Comparison of ENCODE assay signal across 20 cellular contexts in genomic region chr19:54315956-54316355, GRCh38. TPM values are rescaled to one million over a fixed set of nuclear protein-coding genes. Genes with fewer than 3 reads are reported as not detected.
A peak's percentile ranks its signal among the peaks of the same experiment; 100 is the strongest.
DNase-seq lines count a peak whose midpoint lies in the region; ATAC-seq, FAIRE-seq and TF ChIP-seq lines count a peak whose summit lies in the region.
"Had no signal": no experiment of that assay in that cellular context is flagged by ENCODE, and none has a peak within 500 bp of the region (broad histone marks: within the 10 kb centered on the region; RNA-seq: fewer than 3 reads in every experiment).

No MANE protein-coding gene starts in this region.

- no peak overlapping the region for H2BK15ac ChIP-seq in H1 (ENCODE audit: low read length)

- H2BK20ac ChIP-seq in H1 (ENCODE audit: low read length), result no peak overlapping the region

- WGBS in H1 (ENCODE audit: extremely low coverage in 1 of 2, insufficient coverage in 1 of 2, insufficient read length in 1 of 2, insufficient replicate concordance in 2 of 2, low coverage in 1 of 2, low lambda C conversion rate in 2 of 2, missing lambda C conversion rate in 1 of 2), 2 experiments, result 88% methylated on average over 10 of the region's 10 CpGs; no CpG with 5 or more reads in 1 of the 2 experiments

- H3K79me1 ChIP-seq in H1 (ENCODE audit: low read depth, low read length), result no peaks in the 10 kb centered on the region

- H2BK12ac ChIP-seq in H1 (ENCODE audit: low read depth, low read length), result no peak overlapping the region

- no peak overlapping the region for H2AK5ac ChIP-seq in H1 (ENCODE audit: low read depth, low read length)

- no peak overlapping the region for H4K91ac ChIP-seq in H1 (replicated peaks; ENCODE audit: insufficient read length, low read length)

- H2AFZ ChIP-seq in H1 (ENCODE audit: low read length) (no peak overlapping the region), osteoblast (ENCODE audit: low read length) (no peak overlapping the region)

- no peaks in the 10 kb centered on the region for H3K27me3 ChIP-seq in H1 (replicated peaks in 1 of 4; ENCODE audit: control insufficient read depth in 3 of 4, extremely low read depth in 1 of 4, insufficient read depth in 3 of 4, low read length in 3 of 4)
- peaks cover 1% of the 10 kb centered on the region for H3K27me3 ChIP-seq in osteoblast (ENCODE audit: insufficient read depth, low read length)
- H3K27me3 ChIP-seq in CD8-positive, alpha-beta T cell (ENCODE audit: insufficient read depth, low read length), result no peaks in the 10 kb centered on the region
- no peaks in the 10 kb centered on the region for H3K27me3 ChIP-seq in Peyer's patch

- peak overlapping the region in 1 of 2 experiments; percentile 18; a peak in 1 of 4 replicates for H3K4me2 ChIP-seq in H1 (ENCODE audit: insufficient read depth in 1 of 2, low read depth in 2 of 2, low read length in 2 of 2)
- H3K4me2 ChIP-seq in osteoblast (ENCODE audit: insufficient read depth, low read length), result no peak overlapping the region
- H3K4me2 ChIP-seq: A549 had no signal

- no peaks in the 10 kb centered on the region for H3K4me1 Mint-ChIP-seq in CD8-positive, alpha-beta T cell (ENCODE audit: low read depth)
- H3K4me1 Mint-ChIP-seq: CD8-positive, alpha-beta memory T cell had no signal

- TF ChIP-seq EP300 in H1 (IDR thresholded peaks at IDR 0.05; ENCODE audit: borderline replicate concordance in 1 of 2, low read depth in 2 of 2, low read length in 2 of 2), result no peak

- no peaks in the 10 kb centered on the region for H3K9me3 Mint-ChIP-seq in CD8-positive, alpha-beta T cell
- H3K9me3 Mint-ChIP-seq: CD8-positive, alpha-beta memory T cell; IgD-negative memory B cell had no signal

- no peak for TF ChIP-seq RAD21 in H1 (IDR thresholded peaks at IDR 0.05 in 1 of 2, conservative IDR thresholded peaks at IDR 0.05 in 1 of 2; ENCODE audit: low read depth in 2 of 2, low read length in 2 of 2)

- 0 out of 7 replicates have a peak overlapping the region, but pooled peaks of 1 of the 4 experiments have one; percentile 48 for H3K9ac ChIP-seq in H1 (replicated peaks in 1 of 4; ENCODE audit: extremely low read depth in 1 of 4, low read depth in 3 of 4, low read length in 3 of 4)

- no peak overlapping the region for H3K4ac ChIP-seq in H1 (replicated peaks; ENCODE audit: insufficient read length, low read depth, low read length)

- no peak overlapping the region for H3K4me3 ChIP-seq in H1 (ENCODE audit: extremely low read depth in 1 of 4, insufficient read depth in 2 of 4, low read depth in 3 of 4, low read length in 4 of 4)
- H3K4me3 ChIP-seq in osteoblast (ENCODE audit: insufficient read depth, low read length), result no peak overlapping the region
- no peak overlapping the region for H3K4me3 ChIP-seq in CD8-positive, alpha-beta T cell (ENCODE audit: low read depth, low read length)
- no peak overlapping the region for H3K4me3 ChIP-seq in Peyer's patch
- H3K4me3 ChIP-seq: A549, HAP-1 had no signal

- H2BK5ac ChIP-seq in H1 (ENCODE audit: low read depth, low read length), result 0 out of 2 replicates have a peak overlapping the region, but pooled peaks have one; percentile 44

- no peak overlapping the region for H4K5ac ChIP-seq in H1 (ENCODE audit: insufficient read length, low read depth, low read length)

- H3K4me1 ChIP-seq in H1 (replicated peaks in 1 of 4; ENCODE audit: control insufficient read depth in 3 of 4, insufficient read depth in 4 of 4, low read length in 3 of 4) (no peaks in the 10 kb centered on the region; a peak in 1 of 7 replicates), osteoblast (ENCODE audit: insufficient read depth, low read length) (no peaks in the 10 kb centered on the region), Peyer's patch (no peaks in the 10 kb centered on the region)
- H3K4me1 ChIP-seq in CD8-positive, alpha-beta T cell (ENCODE audit: insufficient read depth, low read length), result no peaks in the 10 kb centered on the region
- H3K4me1 ChIP-seq: A549, HAP-1 had no signal

- no peak overlapping the region for H3K4me3 Mint-ChIP-seq in CD8-positive, alpha-beta T cell
- H3K4me3 Mint-ChIP-seq: CD8-positive, alpha-beta memory T cell; IgD-negative memory B cell had no signal

- no peaks in the 10 kb centered on the region for H3K36me3 Mint-ChIP-seq in CD8-positive, alpha-beta T cell
- H3K36me3 Mint-ChIP-seq: CD8-positive, alpha-beta memory T cell; IgD-negative memory B cell had no signal

- TF ChIP-seq POLR2A in H1 (IDR thresholded peaks at IDR 0.05; ENCODE audit: control extremely low read depth in 1 of 2, low read depth in 2 of 2, low read length in 2 of 2) (no peak), Peyer's patch (IDR thresholded peaks at IDR 0.05) (no peak)

- H3K36me3 ChIP-seq in H1 (ENCODE audit: control insufficient read depth in 2 of 4, insufficient read depth in 4 of 4, low read length in 3 of 4), result no peaks in the 10 kb centered on the region
- H3K36me3 ChIP-seq in osteoblast (ENCODE audit: insufficient read depth, low read length), result no peaks in the 10 kb centered on the region
- H3K36me3 ChIP-seq in CD8-positive, alpha-beta T cell (ENCODE audit: insufficient read depth, low read length), result no peaks in the 10 kb centered on the region
- no peaks in the 10 kb centered on the region for H3K36me3 ChIP-seq in Peyer's patch
- H3K36me3 ChIP-seq: HAP-1 had no signal

- CTCF ChIA-PET in H1 (lab: Charles Lee; ENCODE audit: partially characterized antibody), result interaction anchor here (0.8 to 1.9 kb wide), 6 partner anchors 8 to 76 kb away, joined by 3 to 9 read pairs (median 4); no protein-coding TSS in a partner anchor
- CTCF ChIA-PET in CD8-positive, alpha-beta T cell (lab: Charles Lee), result interaction anchor here (0.8 to 19.7 kb wide), 4 partner anchors 9 to 76 kb away, joined by 3 to 328 read pairs (median 5); no protein-coding TSS in a partner anchor

- no peak overlapping the region for H3K27ac ChIP-seq in H1 (ENCODE audit: low read depth, low read length)
- H3K27ac ChIP-seq in osteoblast (ENCODE audit: low read depth, low read length), result no peak overlapping the region
- H3K27ac ChIP-seq in CD8-positive, alpha-beta T cell (ENCODE audit: low read depth, low read length), result no peak overlapping the region
- H3K27ac ChIP-seq in Peyer's patch, result no peak overlapping the region
- H3K27ac ChIP-seq: 22Rv1, A549 had no signal

- POLR2A ChIA-PET in H1 (lab: Charles Lee; ENCODE audit: partially characterized antibody), result interaction anchor here (1.0 to 1.6 kb wide), 4 partner anchors 8 to 114 kb away, joined by 4 to 7 read pairs (median 5); partner anchors contain the start of genes LILRB5 and RPS9
- POLR2A ChIA-PET in CD8-positive, alpha-beta T cell (lab: Charles Lee), result no interaction called here

- peak overlapping the region; percentile 60; the same call in 1 of the 2 replicates for H3K18ac ChIP-seq in H1 (ENCODE audit: extremely low read depth, low read length)

- no peak for ATAC-seq in CD8-positive, alpha-beta T cell
- ATAC-seq: HepG2 had no signal

- H3K23ac ChIP-seq in H1 (ENCODE audit: insufficient read length), result no peak overlapping the region

- no peak overlapping the region for H3K56ac ChIP-seq in H1 (replicated peaks; ENCODE audit: insufficient read length, low read depth, low read length)

- no peaks in the 10 kb centered on the region for H3K23me2 ChIP-seq in H1 (ENCODE audit: low read depth, low read length)

- H3K79me2 ChIP-seq in H1 (ENCODE audit: control insufficient read depth in 1 of 2, insufficient read depth in 2 of 2, low read length in 2 of 2) (no peaks in the 10 kb centered on the region), osteoblast (ENCODE audit: insufficient read depth, low read length) (no peaks in the 10 kb centered on the region)

- no peak for FAIRE-seq in H1 (lab: Jason Lieb, UNC)
- FAIRE-seq: A549, HepG2 had no signal

- H4K8ac ChIP-seq in H1 (ENCODE audit: extremely low read depth, insufficient read depth, low read length), result no peak overlapping the region

- H3K27ac Mint-ChIP-seq in CD8-positive, alpha-beta T cell, result no peak overlapping the region
- H3K27ac Mint-ChIP-seq: IgD-negative memory B cell had no signal

- H3K27me3 Mint-ChIP-seq in CD8-positive, alpha-beta T cell (ENCODE audit: low read depth), result peaks cover 30% of the 10 kb centered on the region

- peak; percentile 21 for DNase-seq in activated CD8-positive, alpha-beta memory T cell treated with anti-CD3 and anti-CD28 coated beads for 24 hours
- no peak for DNase-seq in activated CD8-positive, alpha-beta memory T cell treated with anti-CD3 and anti-CD28 coated beads, Interleukin-2, amount 50 U/mL, for 48 hours
- DNase-seq in H1 (ENCODE audit: low read depth in 1 of 2, low spot score in 2 of 2) (no peak), osteoblast (ENCODE audit: insufficient read length, low spot score, missing footprints) (peak; percentile 15), NCI-H748 treated with DMSO at 0.1 percent for 48 hours (lab: John Stamatoyannopoulos, UW) (no peak), NCI-H526 (lab: John Stamatoyannopoulos, UW) (no peak), Peyer's patch (no peak)
- DNase-seq in CD8-positive, alpha-beta T cell, result no peak
- DNase-seq: AML-193; CD8-positive, alpha-beta memory T cell; COR-L47; GDM1 had no signal

- TF ChIP-seq CTCF in H1 (IDR thresholded peaks at IDR 0.05; ENCODE audit: control extremely low read depth in 1 of 3, insufficient read depth in 1 of 3, low read depth in 1 of 3, low read length in 3 of 3) (no peak), osteoblast (IDR thresholded peaks at IDR 0.05; ENCODE audit: extremely low read depth, low read depth, low read length) (no peak), Peyer's patch (IDR thresholded peaks at IDR 0.05) (no peak)
- TF ChIP-seq CTCF in CD8-positive, alpha-beta T cell (IDR thresholded peaks at IDR 0.05), result no peak

- H2BK120ac ChIP-seq in H1 (replicated peaks; ENCODE audit: low read depth, low read length), result no peak overlapping the region

- H3K14ac ChIP-seq in H1 (ENCODE audit: insufficient read length), result no peak overlapping the region

- H4K20me1 ChIP-seq in H1 (replicated peaks in 1 of 2; ENCODE audit: control insufficient read depth in 1 of 2, insufficient read depth in 2 of 2, low read length in 2 of 2) (peaks cover 0 to 1% of the 10 kb centered on the region in 2 experiments), osteoblast (ENCODE audit: insufficient read depth, low read length) (no peaks in the 10 kb centered on the region)

- intact Hi-C loops in CD8-positive, alpha-beta T cell (cut with DNase I, micrococcal nuclease), result no loop called here

- H3K9me3 ChIP-seq in H1 (ENCODE audit: insufficient read depth in 2 of 2, low read depth in 1 of 2, low read length in 1 of 2) (0 out of 4 replicates have a peak, but pooled peaks cover 0 to 6% of the 10 kb centered on the region in 2 experiments), osteoblast (ENCODE audit: low read depth, low read length) (no peaks in the 10 kb centered on the region), Peyer's patch (no peaks in the 10 kb centered on the region)
- no peaks in the 10 kb centered on the region for H3K9me3 ChIP-seq in CD8-positive, alpha-beta T cell (ENCODE audit: low read length)
- H3K9me3 ChIP-seq: HAP-1 had no signal

RNA-seq across cellular contexts. Expression of gene LILRA5, which starts 3.0 kb away (rescaled TPM):
- not detected in 2 replicates for total RNA-seq in H1 (2021; fragmentation: NEBNext Ultra II Directional; extraction: Animal tissue kit (Norgen Biotek cat#: 25700))
- polyA plus RNA-seq in H1 (2011; rRNA removed), result not detected in 2 replicates
- not detected for polyA plus RNA-seq in H1 (2011; cell fraction: cytosol; rRNA removed)
- polyA plus RNA-seq in H1 (2011; cell fraction: nucleus; rRNA removed), result not detected
- polyA plus RNA-seq in H1 (2012, experiment 1 of 2), result not detected in 4 replicates
- not detected for polyA plus RNA-seq in H1 (2012, experiment 2 of 2)
- not detected for polyA plus RNA-seq in H1 (2013, experiment 1 of 2)
- polyA plus RNA-seq in H1 (2013, experiment 2 of 2), result not detected
- polyA minus RNA-seq in H1 (2011; rRNA and poly(A)+ RNA removed), result not detected in 2 replicates
- polyA minus RNA-seq in H1 (2011; cell fraction: cytosol; rRNA and poly(A)+ RNA removed), result not detected
- not detected for polyA minus RNA-seq in H1 (2011; cell fraction: nucleus; rRNA and poly(A)+ RNA removed)
- total RNA-seq in osteoblast, result 0.36 TPM in 1 of 2 replicates, not detected in the other
- under 1 TPM in 1 of 2 experiments, not detected in 1; 0.44 TPM for total RNA-seq in CD8-positive, alpha-beta T cell
- 1 to 10 TPM in 2 of 4 donors, not detected in 2; 1.9 to 4.1 TPM for total RNA-seq in Peyer's patch
- total RNA-seq: CD8-positive, alpha-beta memory T cell; Daoy; H4; HepG2 had no signal
- polyA plus RNA-seq: A549; BJ; CD8-positive, alpha-beta memory T cell; HepG2 had no signal

RNA-seq across cellular contexts. Expression of gene LILRA4, which starts 23.0 kb away (rescaled TPM):
- total RNA-seq in H1 (2021; fragmentation: NEBNext Ultra II Directional; extraction: Animal tissue kit (Norgen Biotek cat#: 25700)), result not detected in 2 replicates
- not detected in 2 replicates for polyA plus RNA-seq in H1 (2011; rRNA removed)
- polyA plus RNA-seq in H1 (2011; cell fraction: cytosol; rRNA removed), result not detected
- polyA plus RNA-seq in H1 (2011; cell fraction: nucleus; rRNA removed), result not detected
- polyA plus RNA-seq in H1 (2012, experiment 1 of 2), result not detected in 4 replicates
- not detected for polyA plus RNA-seq in H1 (2012, experiment 2 of 2)
- polyA plus RNA-seq in H1 (2013, experiment 1 of 2), result not detected
- polyA plus RNA-seq in H1 (2013, experiment 2 of 2), result not detected
- not detected in 2 replicates for polyA minus RNA-seq in H1 (2011; rRNA and poly(A)+ RNA removed)
- polyA minus RNA-seq in H1 (2011; cell fraction: cytosol; rRNA and poly(A)+ RNA removed), result not detected
- not detected for polyA minus RNA-seq in H1 (2011; cell fraction: nucleus; rRNA and poly(A)+ RNA removed)
- total RNA-seq in osteoblast, result not detected in 2 replicates
- not detected for total RNA-seq in CD8-positive, alpha-beta T cell
- not detected for total RNA-seq in Peyer's patch
- total RNA-seq: CD8-positive, alpha-beta memory T cell; Daoy; H4; HepG2 had no signal
- polyA plus RNA-seq: A549; BJ; CD8-positive, alpha-beta memory T cell had no signal

RNA-seq across cellular contexts. Expression of gene LILRB2, which starts 35.0 kb away (rescaled TPM):
- total RNA-seq in H1 (2021; fragmentation: NEBNext Ultra II Directional; extraction: Animal tissue kit (Norgen Biotek cat#: 25700)), result not detected in 2 replicates
- polyA plus RNA-seq in H1 (2011; rRNA removed), result not detected in 2 replicates
- polyA plus RNA-seq in H1 (2011; cell fraction: cytosol; rRNA removed), result not detected
- not detected for polyA plus RNA-seq in H1 (2011; cell fraction: nucleus; rRNA removed)
- polyA plus RNA-seq in H1 (2012, experiment 1 of 2), result not detected in 4 replicates
- not detected for polyA plus RNA-seq in H1 (2012, experiment 2 of 2)
- not detected for polyA plus RNA-seq in H1 (2013, experiment 1 of 2)
- not detected for polyA plus RNA-seq in H1 (2013, experiment 2 of 2)
- polyA minus RNA-seq in H1 (2011; rRNA and poly(A)+ RNA removed), result not detected in 2 replicates
- not detected for polyA minus RNA-seq in H1 (2011; cell fraction: cytosol; rRNA and poly(A)+ RNA removed)
- not detected for polyA minus RNA-seq in H1 (2011; cell fraction: nucleus; rRNA and poly(A)+ RNA removed)
- total RNA-seq in osteoblast (not detected in 2 replicates), Peyer's patch (10 to 100 TPM in 1 of 4 donors, 1 to 10 TPM in 1, under 1 TPM in 2; 0.53 to 11.6 (median 1.6) TPM)
- under 1 TPM; 0.14 to 0.19 TPM for total RNA-seq in CD8-positive, alpha-beta T cell
- total RNA-seq: Daoy, H4, HepG2 had no signal
- polyA plus RNA-seq: A549; BJ; CD8-positive, alpha-beta memory T cell; HepG2 had no signal

RNA-seq across cellular contexts. Expression of gene LAIR1, which starts 48.8 kb away (rescaled TPM):
- total RNA-seq in H1 (2021; fragmentation: NEBNext Ultra II Directional; extraction: Animal tissue kit (Norgen Biotek cat#: 25700)), result not detected in 2 replicates
- polyA plus RNA-seq in H1 (2011; rRNA removed), result 0.13 and 0.18 TPM in 2 replicates
- 0.21 TPM for polyA plus RNA-seq in H1 (2011; cell fraction: cytosol; rRNA removed)
- polyA plus RNA-seq in H1 (2011; cell fraction: nucleus; rRNA removed), result 0.19 TPM
- 0.04 to 0.16 TPM in 2 of 4 replicates, not detected in the others for polyA plus RNA-seq in H1 (2012, experiment 1 of 2)
- not detected for polyA plus RNA-seq in H1 (2012, experiment 2 of 2)
- 0.10 TPM for polyA plus RNA-seq in H1 (2013, experiment 1 of 2)
- polyA plus RNA-seq in H1 (2013, experiment 2 of 2), result 0.09 TPM
- polyA minus RNA-seq in H1 (2011; rRNA and poly(A)+ RNA removed), result 0.50 TPM in 1 of 2 replicates, not detected in the other
- not detected for polyA minus RNA-seq in H1 (2011; cell fraction: cytosol; rRNA and poly(A)+ RNA removed)
- polyA minus RNA-seq in H1 (2011; cell fraction: nucleus; rRNA and poly(A)+ RNA removed), result 1.3 TPM
- total RNA-seq in osteoblast, result 0.29 and 0.36 TPM in 2 replicates
- 10 to 100 TPM; 15.3 TPM for total RNA-seq in CD8-positive, alpha-beta T cell
- 10 to 100 TPM in 2 of 4 donors, 1 to 10 TPM in 2; 2.6 to 51.2 (median 10.0) TPM for total RNA-seq in Peyer's patch
- total RNA-seq: Daoy had no signal
- polyA plus RNA-seq: A549, BJ had no signal

RNA-seq across cellular contexts. Expression of gene LILRB5, which starts 58.9 kb away (rescaled TPM):
- not detected in 2 replicates for total RNA-seq in H1 (2021; fragmentation: NEBNext Ultra II Directional; extraction: Animal tissue kit (Norgen Biotek cat#: 25700))
- polyA plus RNA-seq in H1 (2011; rRNA removed), result 0.05 and 0.06 TPM in 2 replicates
- polyA plus RNA-seq in H1 (2011; cell fraction: cytosol; rRNA removed), result 0.06 TPM
- polyA plus RNA-seq in H1 (2011; cell fraction: nucleus; rRNA removed), result 0.16 TPM
- polyA plus RNA-seq in H1 (2012, experiment 1 of 2), result 0.10 TPM in 1 of 4 replicates, not detected in the others
- not detected for polyA plus RNA-seq in H1 (2012, experiment 2 of 2)
- 0.02 TPM for polyA plus RNA-seq in H1 (2013, experiment 1 of 2)
- 0.02 TPM for polyA plus RNA-seq in H1 (2013, experiment 2 of 2)
- polyA minus RNA-seq in H1 (2011; rRNA and poly(A)+ RNA removed), result 0.06 TPM in 1 of 2 replicates, not detected in the other
- polyA minus RNA-seq in H1 (2011; cell fraction: cytosol; rRNA and poly(A)+ RNA removed), result not detected
- polyA minus RNA-seq in H1 (2011; cell fraction: nucleus; rRNA and poly(A)+ RNA removed), result 0.10 TPM
- total RNA-seq in osteoblast (not detected in 2 replicates), Peyer's patch (10 to 100 TPM in 2 of 4 donors, 1 to 10 TPM in 2; 6.1 to 17.6 (median 9.7) TPM)
- not detected for total RNA-seq in CD8-positive, alpha-beta T cell
- total RNA-seq: Daoy, H4, HepG2 had no signal
- polyA plus RNA-seq: A549; BJ; CD8-positive, alpha-beta memory T cell; HepG2; IgD-negative memory B cell had no signal

Comparison
In these comparisons a context has a peak if more than half of its experiments do, and no peak if none do; other contexts are left out.
1. DNase-seq: peak in activated CD8-positive, alpha-beta memory T cell treated with anti-CD3 and anti-CD28 coated beads for 24 hours (single experiment) and osteoblast (single experiment); none in activated CD8-positive, alpha-beta memory T cell treated with anti-CD3 and anti-CD28 coated beads, Interleukin-2, amount 50 U/mL, for 48 hours (single experiment), H1 (0 of 2), CD8-positive, alpha-beta T cell (0 of 7), NCI-H748 treated with DMSO at 0.1 percent for 48 hours (single experiment), NCI-H526 (0 of 2) and Peyer's patch (0 of 3).